In genomic region chr11:15635501-15635900, GRCh38 we compare ENCODE assay signal across 23 cellular contexts.
"Had no signal": no experiment of that assay in that cellular context is flagged by ENCODE, and none has a peak within 500 bp of the region (broad histone marks: within the 10 kb centered on the region; RNA-seq: fewer than 3 reads in every experiment).

No MANE protein-coding gene starts in this region.

- ATAC-seq: activated T-cell treated with anti-CD3 and anti-CD28 coated beads, Interleukin-2, amount 50 U/mL, for 4 hours; foreskin keratinocyte; left ventricle myocardium superior; natural killer cell had no signal

- H3K9me3 ChIP-seq: adrenal gland, ascending aorta, ovary, prostate gland, right atrium auricular region, thoracic aorta, vagina had no signal

- DNase-seq: activated CD4-positive, alpha-beta T cell treated with anti-CD3 and anti-CD28 coated beads for 1 hour; activated CD4-positive, alpha-beta T cell treated with anti-CD3 and anti-CD28 coated beads, Interleukin-2, amount 50 U/mL, for 1 hour; activated CD8-positive, alpha-beta memory T cell treated with anti-CD3 and anti-CD28 coated beads, Interleukin-2, amount 50 U/mL, for 48 hours; activated naive CD4-positive, alpha-beta T cell; activated T-cell treated with anti-CD3 and anti-CD28 coated beads, Interleukin-2, amount 50 U/mL, for 4 hours; adrenal gland; central memory CD4-positive, alpha-beta T cell; effector memory CD4-positive, alpha-beta T cell; foreskin keratinocyte; glutamatergic neuron; immature natural killer cell; left ventricle myocardium superior; midbrain; natural killer cell; ovary; stimulated activated CD4-positive, alpha-beta T cell treated with anti-CD3 and anti-CD28 coated beads, Interleukin-4, amount 100 ng/mL, for 24 hours; stimulated activated naive CD4-positive, alpha-beta T cell treated with Interleukin-2 at 50 U/mL for 16 hours had no signal

- H3K27ac ChIP-seq: adrenal gland, ascending aorta, foreskin keratinocyte, hepatocyte, ovary, prostate gland, right atrium auricular region, thoracic aorta, vagina had no signal

- H3K36me3 ChIP-seq: adrenal gland, ascending aorta, ovary, prostate gland, right atrium auricular region, thoracic aorta, vagina had no signal

- H3K4me1 ChIP-seq: adrenal gland, ascending aorta, foreskin keratinocyte, prostate gland, right atrium auricular region, vagina had no signal

- H3K4me3 ChIP-seq: adrenal gland, ascending aorta, hepatocyte, ovary, prostate gland, right atrium auricular region, thoracic aorta, vagina had no signal

- H3K27me3 ChIP-seq: adrenal gland, ascending aorta, hepatocyte, ovary, right atrium auricular region, vagina had no signal
